ENCODE assay signal across 8 cellular contexts in the genomic region with DNA sequence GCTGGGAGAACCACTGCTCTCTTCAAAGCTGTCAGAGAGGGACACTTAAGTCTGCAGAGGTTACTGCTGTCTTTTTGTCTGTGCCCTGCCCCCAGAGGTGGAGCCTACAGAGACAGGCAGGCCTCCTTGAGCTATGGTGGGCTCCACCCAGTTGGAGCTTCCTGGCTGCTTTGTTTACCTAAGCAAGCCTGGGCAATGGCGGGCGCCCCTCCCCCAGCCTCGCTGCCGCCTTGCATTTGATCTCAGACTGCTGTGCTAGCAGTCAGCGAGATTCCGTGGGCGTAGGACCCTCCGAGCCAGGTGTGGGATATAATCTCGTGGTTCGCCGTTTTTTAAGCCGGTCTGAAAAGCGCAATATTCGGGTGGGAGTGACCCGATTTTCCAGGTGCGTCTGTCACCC. TPM values are rescaled to one million over a fixed set of nuclear protein-coding genes. Genes with fewer than 3 reads are reported as not detected.
"Had no signal": no experiment of that assay in that cellular context is flagged by ENCODE, and none has a peak within 500 bp of the region (broad histone marks: within the 10 kb centered on the region; RNA-seq: fewer than 3 reads in every experiment).

No MANE protein-coding gene starts in this region.

RNA-seq across cellular contexts. Expression of gene CD86, which starts 7.9 kb away (rescaled TPM):
- total RNA-seq: kidney epithelial cell, lung microvascular endothelial cell, myocyte had no signal

RNA-seq across cellular contexts. Expression of gene ILDR1, which starts 25.2 kb away (rescaled TPM):
- total RNA-seq: left cardiac atrium; lung microvascular endothelial cell; mesenteric fat pad; myocyte; naive thymus-derived CD8-positive, alpha-beta T cell had no signal
- polyA plus RNA-seq: immature natural killer cell; naive thymus-derived CD4-positive, alpha-beta T cell; naive thymus-derived CD8-positive, alpha-beta T cell had no signal
